Comparison of ENCODE assay signal across 17 cellular contexts in the genomic region with DNA sequence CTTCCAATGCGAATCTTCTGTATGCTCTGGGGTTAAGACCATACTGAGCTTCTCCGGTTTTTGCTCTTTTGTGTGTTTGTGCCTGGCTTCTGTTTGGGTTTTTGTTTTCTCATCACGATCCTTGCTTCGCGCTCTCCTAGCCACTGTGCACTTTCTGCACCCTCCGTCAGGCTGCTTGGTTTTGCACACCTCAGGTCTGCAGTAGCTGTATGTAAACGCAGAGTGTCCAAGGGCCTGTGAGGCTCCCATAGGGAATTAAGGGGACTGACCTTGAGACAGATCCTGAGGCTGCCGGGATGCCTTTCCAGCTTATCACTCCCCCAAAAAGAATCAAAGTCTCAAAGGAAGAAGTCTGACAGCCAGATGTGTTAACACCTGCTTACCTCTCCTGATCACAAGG.
DNase-seq lines count a peak whose midpoint lies in the region; ATAC-seq and TF ChIP-seq lines count a peak whose summit lies in the region.
"Had no signal": no experiment of that assay in that cellular context is flagged by ENCODE, and none has a peak within 500 bp of the region (broad histone marks: within the 10 kb centered on the region; RNA-seq: fewer than 3 reads in every experiment).

No MANE protein-coding gene starts in this region.

- no peaks in the 10 kb centered on the region for H3K9me3 ChIP-seq in CD8-positive, alpha-beta memory T cell (ENCODE audit: low read length)

- no peak for DNase-seq in stimulated activated naive CD8-positive, alpha-beta T cell treated with anti-CD3 and anti-CD28 coated beads, Interleukin-15, amount 100 ng/mL, for 72 hours
- DNase-seq in stimulated activated naive CD8-positive, alpha-beta T cell treated with anti-CD3 and anti-CD28 coated beads, Interleukin-15, Interleukin-2, amounts not matched to agents 100 U/mL and 50 U/mL, for 24 hours = no peak
- peak; percentile 49 for DNase-seq in NCI-H69 (lab: John Stamatoyannopoulos, UW)
- DNase-seq in left lobe of liver (ENCODE audit: low spot score) = peak; percentile 16
- DNase-seq in foreskin fibroblast = no peak
- DNase-seq in CD8-positive, alpha-beta memory T cell = no peak
- DNase-seq: C1 segment of cervical spinal cord, Kasumi-1, NCI-H1105, NCI-H1436 treated with DMSO at 0.1 percent for 48 hours, NCI-H187 treated with DMSO at 0.1 percent for 48 hours, NCI-H524, NCI-H774, PC-9, SHP77 had no signal

- CTCF ChIA-PET in CD8-positive, alpha-beta memory T cell (lab: Charles Lee) = no interaction called here

- POLR2A ChIA-PET in CD8-positive, alpha-beta memory T cell (lab: Charles Lee) = no interaction called here

- H3K4me3 ChIP-seq in foreskin fibroblast (ENCODE audit: low read depth in 1 of 2, low read length in 2 of 2) = no peak overlapping the region
- no peak overlapping the region for H3K4me3 ChIP-seq in CD8-positive, alpha-beta memory T cell (ENCODE audit: low read length)
- H3K4me3 ChIP-seq: K562, PC-9 had no signal

- no peaks in the 10 kb centered on the region for H3K4me1 Mint-ChIP-seq in stimulated activated naive CD8-positive, alpha-beta T cell treated with anti-CD3 and anti-CD28 coated beads, Interleukin-15, amount 100 ng/mL, for 72 hours
- H3K4me1 Mint-ChIP-seq in CD8-positive, alpha-beta memory T cell = no peaks in the 10 kb centered on the region

- H3K27me3 ChIP-seq in CD8-positive, alpha-beta memory T cell (ENCODE audit: insufficient read depth, low read length, poor library complexity, severe bottlenecking) = no peaks in the 10 kb centered on the region

- H3K27me3 Mint-ChIP-seq in stimulated activated naive CD8-positive, alpha-beta T cell treated with anti-CD3 and anti-CD28 coated beads, Interleukin-15, amount 100 ng/mL, for 72 hours = no peaks in the 10 kb centered on the region
- H3K27me3 Mint-ChIP-seq in CD8-positive, alpha-beta memory T cell = no peaks in the 10 kb centered on the region

- H3K4me1 ChIP-seq in CD8-positive, alpha-beta memory T cell (ENCODE audit: insufficient read depth, low read length) = no peaks in the 10 kb centered on the region

- peak; percentile 28 for ATAC-seq in stimulated activated naive CD8-positive, alpha-beta T cell treated with anti-CD3 and anti-CD28 coated beads, Interleukin-15, amount 100 ng/mL, for 72 hours
- ATAC-seq in stimulated activated naive CD8-positive, alpha-beta T cell treated with anti-CD3 and anti-CD28 coated beads, Interleukin-15, Interleukin-2, amounts not matched to agents 100 U/mL and 50 U/mL, for 24 hours = no peak
- no peak for ATAC-seq in left lobe of liver
- no peak for ATAC-seq in HG02938 (IDR thresholded peaks at IDR 0.05; ENCODE audit: unreplicated experiment)
- ATAC-seq: K562 had no signal

- TF ChIP-seq CTCF in foreskin fibroblast (IDR thresholded peaks at IDR 0.05; ENCODE audit: low read depth, low read length) = no peak

- peak overlapping the region in 1 of 2 donors; percentile 72 for H3K27ac Mint-ChIP-seq in stimulated activated naive CD8-positive, alpha-beta T cell treated with anti-CD3 and anti-CD28 coated beads, Interleukin-15, amount 100 ng/mL, for 72 hours
- H3K27ac Mint-ChIP-seq in CD8-positive, alpha-beta memory T cell = peak overlapping the region in 2 of 8 donors; percentile 1 to 41

- H3K36me3 ChIP-seq in CD8-positive, alpha-beta memory T cell (ENCODE audit: insufficient read depth, low read length) = peaks cover 23% of the 10 kb centered on the region

- no peak overlapping the region for H3K27ac ChIP-seq in CD8-positive, alpha-beta memory T cell (ENCODE audit: low read depth, low read length)
- H3K27ac ChIP-seq: PC-9 had no signal

- H3K4me3 Mint-ChIP-seq in stimulated activated naive CD8-positive, alpha-beta T cell treated with anti-CD3 and anti-CD28 coated beads, Interleukin-15, amount 100 ng/mL, for 72 hours = no peak overlapping the region
- no peak overlapping the region for H3K4me3 Mint-ChIP-seq in CD8-positive, alpha-beta memory T cell

- no peaks in the 10 kb centered on the region for H3K9me3 Mint-ChIP-seq in stimulated activated naive CD8-positive, alpha-beta T cell treated with anti-CD3 and anti-CD28 coated beads, Interleukin-15, amount 100 ng/mL, for 72 hours
- H3K9me3 Mint-ChIP-seq in CD8-positive, alpha-beta memory T cell = no peaks in the 10 kb centered on the region

- H3K36me3 Mint-ChIP-seq in CD8-positive, alpha-beta memory T cell = peaks cover 11 to 41% (median 12%) of the 10 kb centered on the region in 3 donors

Comparison
In these comparisons a context has a peak if more than half of its experiments do, and no peak if none do; other contexts are left out.
1. DNase-seq: peak in NCI-H69 (single experiment) and left lobe of liver (single experiment); none in stimulated activated naive CD8-positive, alpha-beta T cell treated with anti-CD3 and anti-CD28 coated beads, Interleukin-15, amount 100 ng/mL, for 72 hours (0 of 2), stimulated activated naive CD8-positive, alpha-beta T cell treated with anti-CD3 and anti-CD28 coated beads, Interleukin-15, Interleukin-2, amounts not matched to agents 100 U/mL and 50 U/mL, for 24 hours (single experiment), foreskin fibroblast (0 of 2) and CD8-positive, alpha-beta memory T cell (0 of 5).